Comparison of ENCODE assay signal across 8 cellular contexts in the genomic region with DNA sequence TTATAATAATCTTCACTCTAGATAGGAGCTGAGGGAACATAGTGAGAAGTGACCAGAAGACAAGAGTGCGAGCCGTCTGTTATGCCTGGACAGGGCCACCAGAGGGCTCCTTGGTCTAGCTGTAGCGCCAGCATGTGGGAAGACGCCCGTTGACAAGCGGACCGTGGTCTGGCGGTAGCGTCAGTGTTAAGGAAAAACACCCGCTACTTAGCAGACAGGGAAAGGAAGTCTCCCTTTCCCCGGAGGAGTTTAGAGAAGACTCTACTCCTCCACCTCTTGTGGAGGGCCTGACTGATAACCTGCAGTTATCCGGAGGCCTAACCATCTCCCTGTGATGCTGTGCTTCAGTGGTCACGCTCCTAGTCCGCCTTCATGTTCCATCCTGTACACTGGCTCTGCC.
DNase-seq lines count a peak whose midpoint lies in the region; ATAC-seq and TF ChIP-seq lines count a peak whose summit lies in the region.
"Not testable (repeated sequence)": the region's sequence is repeated elsewhere in the genome, so short reads cannot be mapped to it uniquely, and the experiment has no call there.

No MANE protein-coding gene starts in this region.

- not testable (repeated sequence) for H3K27me3 ChIP-seq in Loucy (ENCODE audit: insufficient read depth, low read length, poor library complexity, severe bottlenecking); Peyer's patch; effector memory CD4-positive, alpha-beta T cell (replicated peaks; ENCODE audit: control insufficient read depth, insufficient read depth, low read length, poor library complexity, severe bottlenecking); skeletal muscle satellite cell (ENCODE audit: control insufficient read depth, insufficient read depth, low read length)

- H3K27ac Mint-ChIP-seq in activated CD8-positive, alpha-beta memory T cell treated with anti-CD3 and anti-CD28 coated beads, Interleukin-2, amount 10 ng/mL, durations not matched to agents 7 days and 5 days, result not testable (repeated sequence)

- not testable (repeated sequence) for H3K79me2 ChIP-seq in Loucy (ENCODE audit: insufficient read depth, low read length)

- not testable (repeated sequence) for H3K9me3 Mint-ChIP-seq in activated CD8-positive, alpha-beta memory T cell treated with anti-CD3 and anti-CD28 coated beads, Interleukin-2, amount 10 ng/mL, durations not matched to agents 7 days and 5 days (ENCODE audit: low read depth)

- DNase-seq in A172 (ENCODE audit: low spot score) (peak; percentile 75), GM12865 (ENCODE audit: low read depth) (peak; percentile 81), Peyer's patch (peak; percentile 35 to 76 (median 54)), kidney glomerular epithelial cell (lab: John Stamatoyannopoulos, UW) (peak; percentile 52)
- DNase-seq in activated CD8-positive, alpha-beta memory T cell treated with anti-CD3 and anti-CD28 coated beads, Interleukin-2, amount 10 ng/mL, durations not matched to agents 7 days and 5 days, result peak; percentile 70
- peak in 2 of 3 donors; percentile 9 to 26 for DNase-seq in effector memory CD4-positive, alpha-beta T cell

- not testable (repeated sequence) for H3K27ac ChIP-seq in Peyer's patch; effector memory CD4-positive, alpha-beta T cell (ENCODE audit: insufficient read depth, low read length, poor library complexity, severe bottlenecking)

- H3K4me1 Mint-ChIP-seq in activated CD8-positive, alpha-beta memory T cell treated with anti-CD3 and anti-CD28 coated beads, Interleukin-2, amount 10 ng/mL, durations not matched to agents 7 days and 5 days, result not testable (repeated sequence)

- H3K9me2 ChIP-seq in Loucy (replicated peaks; ENCODE audit: low read depth, low read length), result not testable (repeated sequence)

- not testable (repeated sequence) for H3K36me3 ChIP-seq in Loucy (ENCODE audit: insufficient read depth, low read length); Peyer's patch; effector memory CD4-positive, alpha-beta T cell (ENCODE audit: control insufficient read depth, insufficient read depth, low read length); skeletal muscle satellite cell (ENCODE audit: insufficient read depth, low read length)

- H2AFZ ChIP-seq in Loucy (ENCODE audit: low read length), result not testable (repeated sequence)

- not testable (repeated sequence) for H3K4me3 ChIP-seq in GM12865 (ENCODE audit: low read depth, low read length); Loucy (ENCODE audit: low read length, poor library complexity, severe bottlenecking); Peyer's patch; effector memory CD4-positive, alpha-beta T cell (ENCODE audit: insufficient read depth, low read depth, low read length, poor library complexity, severe bottlenecking)
- H3K4me3 ChIP-seq in skeletal muscle satellite cell (ENCODE audit: low read length), result peak overlapping the region; percentile 62

- not testable (repeated sequence) for H3F3A ChIP-seq in Loucy (ENCODE audit: low read depth)

- H4K20me1 ChIP-seq in Loucy (ENCODE audit: insufficient read depth, low read length, poor library complexity, severe bottlenecking), result not testable (repeated sequence)

- not testable (repeated sequence) for ATAC-seq in activated CD8-positive, alpha-beta memory T cell treated with anti-CD3 and anti-CD28 coated beads, Interleukin-2, amount 10 ng/mL, durations not matched to agents 7 days and 5 days

- CTCF ChIA-PET in activated CD8-positive, alpha-beta memory T cell treated with anti-CD3 and anti-CD28 coated beads, Interleukin-2, amount 10 ng/mL, durations not matched to agents 7 days and 5 days (lab: Charles Lee), result interaction anchor here (1.0 to 2.0 kb wide), 6 partner anchors 22 to 376 kb away, joined by 3 to 11 read pairs (median 4); a partner anchor contains a TSS

- not testable (repeated sequence) for H3K9me3 ChIP-seq in Loucy (ENCODE audit: insufficient read depth, low read depth, low read length); Peyer's patch; effector memory CD4-positive, alpha-beta T cell (ENCODE audit: control insufficient read depth, low read length); skeletal muscle satellite cell (replicated peaks; ENCODE audit: low read length)

- H3K4me2 ChIP-seq in Loucy (ENCODE audit: low read depth, low read length, poor library complexity, severe bottlenecking), result not testable (repeated sequence)
- peak overlapping the region; percentile 86 for H3K4me2 ChIP-seq in skeletal muscle satellite cell (ENCODE audit: low read length)

- not testable (repeated sequence) for TF ChIP-seq POLR2A in Peyer's patch (IDR thresholded peaks at IDR 0.05)

- TF ChIP-seq CTCF in GM12865 (IDR thresholded peaks at IDR 0.05; ENCODE audit: insufficient read depth, low read depth, low read length, missing control alignments) (peak; percentile 88), Loucy (conservative IDR thresholded peaks at IDR 0.05; ENCODE audit: low read length) (peak; percentile 58), Peyer's patch (IDR thresholded peaks at IDR 0.05) (peak; percentile 9 to 60 (median 50))

- not testable (repeated sequence) for H3K4me3 Mint-ChIP-seq in activated CD8-positive, alpha-beta memory T cell treated with anti-CD3 and anti-CD28 coated beads, Interleukin-2, amount 10 ng/mL, durations not matched to agents 7 days and 5 days

- not testable (repeated sequence) for H3K9ac ChIP-seq in Loucy (ENCODE audit: low read depth, low read length, poor library complexity, severe bottlenecking); skeletal muscle satellite cell (ENCODE audit: low read depth, low read length)

- peaks cover 23% of the 10 kb centered on the region for H3K27me3 Mint-ChIP-seq in activated CD8-positive, alpha-beta memory T cell treated with anti-CD3 and anti-CD28 coated beads, Interleukin-2, amount 10 ng/mL, durations not matched to agents 7 days and 5 days

- not testable (repeated sequence) for H3K4me1 ChIP-seq in Loucy (ENCODE audit: insufficient read depth, low read length, poor library complexity, severe bottlenecking); Peyer's patch; effector memory CD4-positive, alpha-beta T cell (ENCODE audit: control insufficient read depth, insufficient read depth, low read length, poor library complexity, severe bottlenecking); skeletal muscle satellite cell (ENCODE audit: control insufficient read depth, insufficient read depth, low read length)

- H3K36me3 Mint-ChIP-seq in activated CD8-positive, alpha-beta memory T cell treated with anti-CD3 and anti-CD28 coated beads, Interleukin-2, amount 10 ng/mL, durations not matched to agents 7 days and 5 days, result not testable (repeated sequence)

Comparison
In these comparisons a context has a peak if more than half of its experiments do, and no peak if none do; other contexts are left out.
1. DNase-seq: peak in every context shown above with its lines; median percentile 81 in GM12865; 75 in A172; 70 in activated CD8-positive, alpha-beta memory T cell treated with anti-CD3 and anti-CD28 coated beads, Interleukin-2, amount 10 ng/mL, durations not matched to agents 7 days and 5 days; 54 in Peyer's patch; 52 in kidney glomerular epithelial cell; 18 in effector memory CD4-positive, alpha-beta T cell.